ENCODE assay signal across 13 cellular contexts in genomic region chr6:14068133-14068532, GRCh38. TPM values are rescaled to one million over a fixed set of nuclear protein-coding genes. Genes with fewer than 3 reads are reported as not detected.
DNase-seq lines count a peak whose midpoint lies in the region; ATAC-seq, FAIRE-seq and TF ChIP-seq lines count a peak whose summit lies in the region.
"Had no signal": no experiment of that assay in that cellular context is flagged by ENCODE, and none has a peak within 500 bp of the region (broad histone marks: within the 10 kb centered on the region; RNA-seq: fewer than 3 reads in every experiment).

No MANE protein-coding gene starts in this region.

- no peak overlapping the region for H3K4me3 ChIP-seq in AG10803 (ENCODE audit: low read length)
- H3K4me3 ChIP-seq in IMR-90 (ENCODE audit: insufficient read depth, low read depth, low read length): no peak overlapping the region
- no peak overlapping the region for H3K4me3 ChIP-seq in astrocyte (ENCODE audit: insufficient read depth, low read depth, low read length)
- H3K4me3 ChIP-seq in upper lobe of right lung: no peak overlapping the region
- H3K4me3 ChIP-seq: cardiac muscle cell, lower lobe of right lung, thoracic aorta had no signal

- H4K5ac ChIP-seq in IMR-90 (ENCODE audit: low read depth, low read length): peak overlapping the region; percentile 79; the same call in 1 of the 2 replicates

- H3K23ac ChIP-seq in IMR-90 (ENCODE audit: low read depth, low read length): peak overlapping the region; percentile 98

- H2AFZ ChIP-seq in IMR-90 (replicated peaks; ENCODE audit: low read length, poor library complexity) (peak overlapping the region; percentile 78), astrocyte (ENCODE audit: low read depth, low read length) (no peak overlapping the region)

- in situ Hi-C loops in IMR-90 (cut with MboI; ENCODE audit: low sequenced_read_pairs): loop anchor here (10.0 kb wide), 1 partner anchor 273 kb away; no protein-coding TSS in a partner anchor

- H2BK15ac ChIP-seq in IMR-90 (ENCODE audit: low read depth, low read length): peak overlapping the region; percentile 96; the same call in 2 of the 3 replicates

- H4K20me1 ChIP-seq in IMR-90 (ENCODE audit: insufficient read depth, low read length): no peaks in the 10 kb centered on the region
- H4K20me1 ChIP-seq in astrocyte (ENCODE audit: insufficient read depth, low read length): no peaks in the 10 kb centered on the region

- H3K27ac ChIP-seq in IMR-90 (ENCODE audit: insufficient read depth, low read length) (peak overlapping the region; percentile 82), astrocyte (ENCODE audit: low read depth, low read length) (no peak overlapping the region), upper lobe of right lung (no peak overlapping the region)
- H3K27ac ChIP-seq: cardiac muscle cell, lower lobe of right lung, thoracic aorta had no signal

- H3K27me3 Mint-ChIP-seq in astrocyte (ENCODE audit: low read depth, unreplicated experiment) (peaks cover 9% of the 10 kb centered on the region), endothelial cell (ENCODE audit: unreplicated experiment) (peaks cover 1% of the 10 kb centered on the region)
- no peaks in the 10 kb centered on the region for H3K27me3 Mint-ChIP-seq in activated T-cell treated with anti-CD3 and anti-CD28 coated beads, Interleukin-2, amount 50 U/mL, for 4 hours (ENCODE audit: low read depth)

- H3K4ac ChIP-seq in IMR-90 (ENCODE audit: low read depth, low read length): peak overlapping the region; percentile 98

- peak overlapping the region; percentile 98 for H4K91ac ChIP-seq in IMR-90 (ENCODE audit: insufficient read depth, low read depth, low read length)

- peak overlapping the region; percentile 78 to 89 for H4K8ac ChIP-seq in IMR-90 (ENCODE audit: low read depth in 2 of 2, low read length in 2 of 2)

- TF ChIP-seq CTCF in AG10803 (conservative IDR thresholded peaks at IDR 0.05; ENCODE audit: low read length) (no peak), IMR-90 (conservative IDR thresholded peaks at IDR 0.05; ENCODE audit: low read depth, low read length) (no peak), astrocyte (IDR thresholded peaks at IDR 0.05; ENCODE audit: insufficient read depth, low read depth, low read length) (no peak), endothelial cell (IDR thresholded peaks at IDR 0.05; ENCODE audit: unreplicated experiment) (no peak), upper lobe of right lung (IDR thresholded peaks at IDR 0.05) (no peak)

- H2AK5ac ChIP-seq in IMR-90 (ENCODE audit: low read depth, low read length): peak overlapping the region; percentile 93

- no peaks in the 10 kb centered on the region for H3K79me1 ChIP-seq in IMR-90 (ENCODE audit: low read depth in 1 of 2, low read length in 2 of 2)

- H2BK5ac ChIP-seq in IMR-90 (ENCODE audit: low read depth, low read length, poor library complexity, severe bottlenecking): peak overlapping the region; percentile 75

- ATAC-seq in IMR-90 (ENCODE audit: low read depth) (peak; percentile 83), upper lobe of right lung (no peak)
- ATAC-seq in activated T-cell treated with anti-CD3 and anti-CD28 coated beads, Interleukin-2, amount 50 U/mL, for 4 hours: no peak
- ATAC-seq: T-cell had no signal

- TF ChIP-seq POLR2A in IMR-90 (IDR thresholded peaks at IDR 0.05; ENCODE audit: low read depth, low read length): no peak

- WGBS in IMR-90 (ENCODE audit: extremely low coverage in 2 of 2, insufficient read length in 1 of 2), 2 experiments: no CpG with 5 or more reads among the region's 5 CpGs

- peak overlapping the region; percentile 24; the same call in 1 of the 2 replicates for H3K4me2 ChIP-seq in IMR-90 (ENCODE audit: low read depth, low read length)
- H3K4me2 ChIP-seq in astrocyte (ENCODE audit: low read length): peak overlapping the region; percentile 26

- POLR2A ChIA-PET in IMR-90 (lab: Charles Lee; ENCODE audit: unreplicated experiment): no interaction called here

- no peak for TF ChIP-seq RAD21 in IMR-90 (IDR thresholded peaks at IDR 0.05; ENCODE audit: low read length)

- H3K56ac ChIP-seq in IMR-90 (ENCODE audit: extremely low read depth, insufficient read depth, low read length): peak overlapping the region; percentile 61; the same call in 1 of the 2 replicates

- H3K79me2 ChIP-seq in astrocyte (ENCODE audit: insufficient read depth, low read length): no peaks in the 10 kb centered on the region

- H3K9me1 ChIP-seq in IMR-90 (ENCODE audit: insufficient read depth, low read length): peaks cover 5% of the 10 kb centered on the region; the same call in 1 of the 2 replicates

- H3K4me3 Mint-ChIP-seq in astrocyte (ENCODE audit: unreplicated experiment): no peak overlapping the region
- H3K4me3 Mint-ChIP-seq in activated T-cell treated with anti-CD3 and anti-CD28 coated beads, Interleukin-2, amount 50 U/mL, for 4 hours: no peak overlapping the region
- H3K4me3 Mint-ChIP-seq in endothelial cell (ENCODE audit: unreplicated experiment): no peak overlapping the region
- H3K4me3 Mint-ChIP-seq: T-cell had no signal

- dilution Hi-C loops in IMR-90 (cut with HindIII; ENCODE audit: low sequenced_read_pairs, unreplicated experiment): no loop called here

- peak overlapping the region; percentile 99 for H2BK120ac ChIP-seq in IMR-90 (ENCODE audit: low read depth, low read length)

- no TSS peak for BruUV-seq in IMR-90 (replicated peaks; lab: Mats Ljungman, UMichigan)

- H3K27ac Mint-ChIP-seq in astrocyte (ENCODE audit: unreplicated experiment) (peak overlapping the region; percentile 83), endothelial cell (ENCODE audit: unreplicated experiment) (no peak overlapping the region)
- H3K27ac Mint-ChIP-seq: T-cell had no signal

- H3K9ac ChIP-seq in IMR-90 (ENCODE audit: low read depth, low read length): 0 out of 2 replicates have a peak overlapping the region, but pooled peaks have one; percentile 44
- no peak overlapping the region for H3K9ac ChIP-seq in astrocyte (ENCODE audit: low read length)

- CTCF ChIA-PET in IMR-90 (lab: Yijun Ruan, JAX): interaction anchor here (0.6 to 7.2 kb wide), 3 partner anchors 142 to 1565 kb away, joined by 3 to 88 read pairs (median 4); no protein-coding TSS in a partner anchor

- H3K9me3 Mint-ChIP-seq in astrocyte (ENCODE audit: unreplicated experiment): no peaks in the 10 kb centered on the region
- H3K9me3 Mint-ChIP-seq in activated T-cell treated with anti-CD3 and anti-CD28 coated beads, Interleukin-2, amount 50 U/mL, for 4 hours: no peaks in the 10 kb centered on the region
- no peaks in the 10 kb centered on the region for H3K9me3 Mint-ChIP-seq in endothelial cell (ENCODE audit: unreplicated experiment)
- H3K9me3 Mint-ChIP-seq: T-cell had no signal

- no peak overlapping the region for H2AK9ac ChIP-seq in IMR-90 (replicated peaks; ENCODE audit: low read depth, low read length, poor library complexity)

- DNase-seq in AG10803 (ENCODE audit: low read depth): peak; percentile 84
- DNase-seq in IMR-90: peak; percentile 89
- peak; percentile 97 for DNase-seq in astrocyte (ENCODE audit: low read depth)
- DNase-seq in iris pigment epithelial cell (ENCODE audit: low read depth): peak; percentile 88
- DNase-seq in NCI-H2171 treated with DMSO at 0.1 percent for 48 hours (lab: John Stamatoyannopoulos, UW): no peak
- DNase-seq in activated T-cell treated with anti-CD3 and anti-CD28 coated beads, Interleukin-2, amount 50 U/mL, for 4 hours: no peak
- no peak for DNase-seq in endothelial cell (ENCODE audit: low spot score)
- DNase-seq in upper lobe of right lung: no peak
- DNase-seq: lower lobe of right lung, NCI-H82, T-cell had no signal

- H3K9me3 ChIP-seq in IMR-90 (ENCODE audit: control insufficient read depth, insufficient read depth, low read length) (no peaks in the 10 kb centered on the region), astrocyte (ENCODE audit: insufficient read depth, low read depth, low read length) (no peaks in the 10 kb centered on the region), upper lobe of right lung (no peaks in the 10 kb centered on the region)
- H3K9me3 ChIP-seq: lower lobe of right lung, thoracic aorta had no signal

- H3K14ac ChIP-seq in IMR-90 (replicated peaks; ENCODE audit: low read depth, low read length): peak overlapping the region; percentile 98

- peak overlapping the region; percentile 99 for H2BK20ac ChIP-seq in IMR-90 (ENCODE audit: low read depth, low read length)

- no peak for FAIRE-seq in astrocyte (lab: Jason Lieb, UNC)

- H3K27me3 ChIP-seq in IMR-90 (ENCODE audit: control insufficient read depth, insufficient read depth, low read length): 0 out of 2 replicates have a peak, but pooled peaks cover 1% of the 10 kb centered on the region
- peaks cover 4% of the 10 kb centered on the region for H3K27me3 ChIP-seq in astrocyte (ENCODE audit: insufficient read depth, low read length)
- H3K27me3 ChIP-seq in upper lobe of right lung: peaks cover 6% of the 10 kb centered on the region
- H3K27me3 ChIP-seq: cardiac muscle cell had no signal

- H3K4me1 ChIP-seq in IMR-90 (ENCODE audit: control insufficient read depth, insufficient read depth, low read length): peaks cover 4% of the 10 kb centered on the region
- peaks cover 13% of the 10 kb centered on the region for H3K4me1 ChIP-seq in astrocyte (ENCODE audit: insufficient read depth, low read length)
- H3K4me1 ChIP-seq in upper lobe of right lung: no peaks in the 10 kb centered on the region
- H3K4me1 ChIP-seq: lower lobe of right lung had no signal

- peak overlapping the region; percentile 90 for H3K18ac ChIP-seq in IMR-90 (ENCODE audit: low read depth, low read length)

- no peaks in the 10 kb centered on the region for H3K36me3 ChIP-seq in IMR-90 (ENCODE audit: control insufficient read depth, insufficient read depth, low read length)
- H3K36me3 ChIP-seq in astrocyte (ENCODE audit: insufficient read depth, low read length): no peaks in the 10 kb centered on the region
- H3K36me3 ChIP-seq in upper lobe of right lung: no peaks in the 10 kb centered on the region
- H3K36me3 ChIP-seq: cardiac muscle cell, lower lobe of right lung, thoracic aorta had no signal

- no peaks in the 10 kb centered on the region for H3K36me3 Mint-ChIP-seq in astrocyte (ENCODE audit: low read depth, unreplicated experiment)
- no peaks in the 10 kb centered on the region for H3K36me3 Mint-ChIP-seq in activated T-cell treated with anti-CD3 and anti-CD28 coated beads, Interleukin-2, amount 50 U/mL, for 4 hours (ENCODE audit: insufficient read depth)
- H3K36me3 Mint-ChIP-seq in endothelial cell (ENCODE audit: low read depth, unreplicated experiment): no peaks in the 10 kb centered on the region
- H3K36me3 Mint-ChIP-seq: T-cell had no signal

- H3K4me1 Mint-ChIP-seq in astrocyte (ENCODE audit: low read depth, unreplicated experiment): peaks cover 14% of the 10 kb centered on the region
- peaks cover 13% of the 10 kb centered on the region for H3K4me1 Mint-ChIP-seq in activated T-cell treated with anti-CD3 and anti-CD28 coated beads, Interleukin-2, amount 50 U/mL, for 4 hours (ENCODE audit: low read depth)
- peaks cover 5% of the 10 kb centered on the region for H3K4me1 Mint-ChIP-seq in endothelial cell (ENCODE audit: unreplicated experiment)

- intact Hi-C loops in IMR-90 (cut with micrococcal nuclease): loop anchor here (5.0 kb wide), 2 partner anchors 74 to 731 kb away; no protein-coding TSS in a partner anchor
- intact Hi-C loops in upper lobe of right lung (cut with DNase I): loop anchor here (10.0 kb wide), 1 partner anchor 273 kb away; no protein-coding TSS in a partner anchor

RNA-seq across cellular contexts. Expression of gene CD83, which starts 49.4 kb away (rescaled TPM):
- total RNA-seq in IMR-90 (2012; rRNA removed) (2.5 and 3.1 TPM in 2 replicates), astrocyte (1.6 and 1.8 TPM in 2 replicates), endothelial cell (ENCODE audit: unreplicated experiment) (4.3 TPM), upper lobe of right lung (26.0 TPM)
- 2.0 TPM in 2 replicates for polyA plus RNA-seq in IMR-90 (2012; rRNA removed)
- polyA plus RNA-seq in IMR-90 (2012; cell fraction: cytosol; rRNA removed): 0.92 and 1.3 TPM in 2 replicates
- polyA plus RNA-seq in IMR-90 (2012; cell fraction: nucleus; rRNA removed; ENCODE audit: low replicate concordance): 0.29 and 1.8 TPM in 2 replicates
- 10 to 100 TPM; 27.4 to 49.8 (median 27.5) TPM for total RNA-seq in activated T-cell treated with anti-CD3 and anti-CD28 coated beads, Interleukin-2, amount 50 U/mL, for 4 hours

Comparison
In these comparisons a context has a peak if more than half of its experiments do, and no peak if none do; other contexts are left out.
1. DNase-seq: peak in AG10803 (single experiment), IMR-90 (single experiment), astrocyte (single experiment) and iris pigment epithelial cell (single experiment); none in NCI-H2171 treated with DMSO at 0.1 percent for 48 hours (single experiment), activated T-cell treated with anti-CD3 and anti-CD28 coated beads, Interleukin-2, amount 50 U/mL, for 4 hours (single experiment), endothelial cell (single experiment) and upper lobe of right lung (single experiment).